Comparison of ENCODE assay signal across 1 cellular context in the genomic region with DNA sequence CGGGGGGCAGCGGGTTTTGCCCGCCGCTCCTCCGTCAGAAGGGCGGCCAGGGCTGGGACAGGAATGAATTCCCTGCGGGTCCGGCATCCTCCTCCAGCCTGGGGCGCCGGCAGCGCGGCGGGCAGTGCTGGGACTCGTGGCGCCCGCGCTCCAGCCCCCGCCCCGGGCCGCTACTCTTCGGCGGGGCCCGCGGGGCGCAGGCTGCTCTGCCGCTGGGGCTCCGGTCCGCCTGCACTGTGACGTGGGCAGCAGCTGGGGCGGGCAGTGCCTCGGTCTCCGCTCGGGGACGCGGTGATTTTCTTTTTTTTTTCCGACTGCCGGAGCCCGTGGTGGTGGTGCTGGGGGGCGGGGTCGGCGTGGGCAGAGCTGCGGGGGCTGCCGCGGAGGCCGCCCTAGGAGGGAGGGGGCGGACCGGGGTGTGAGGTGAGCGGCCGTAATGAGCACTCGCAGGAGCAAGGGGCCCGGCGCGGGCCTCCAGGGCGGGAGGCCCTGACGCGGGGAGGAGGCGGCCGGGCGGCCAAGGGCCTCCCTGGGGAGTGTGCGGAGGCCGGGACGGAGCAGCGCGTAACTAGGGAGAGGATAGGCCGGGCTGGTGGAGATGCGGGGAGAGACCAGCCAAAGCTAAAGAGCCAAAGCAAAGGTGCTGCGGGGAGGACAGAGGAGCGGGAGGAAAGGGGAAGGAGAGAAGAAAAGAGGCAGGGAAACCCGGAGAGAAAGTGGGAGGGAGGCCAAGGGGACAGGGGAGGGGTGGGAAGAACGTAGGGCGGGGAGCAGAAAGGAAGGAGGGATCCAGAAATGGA.
A peak's percentile ranks its signal among the peaks of the same experiment; 100 is the strongest.
TF ChIP-seq lines count a peak whose summit lies in the region.

No MANE protein-coding gene starts in this region.

TF ChIP-seq in SK-N-SH, 30 proteins besides CTCF, POLR2A, EP300 and RAD21 (continued from another document):
- TF ChIP-seq, protein P1, sequence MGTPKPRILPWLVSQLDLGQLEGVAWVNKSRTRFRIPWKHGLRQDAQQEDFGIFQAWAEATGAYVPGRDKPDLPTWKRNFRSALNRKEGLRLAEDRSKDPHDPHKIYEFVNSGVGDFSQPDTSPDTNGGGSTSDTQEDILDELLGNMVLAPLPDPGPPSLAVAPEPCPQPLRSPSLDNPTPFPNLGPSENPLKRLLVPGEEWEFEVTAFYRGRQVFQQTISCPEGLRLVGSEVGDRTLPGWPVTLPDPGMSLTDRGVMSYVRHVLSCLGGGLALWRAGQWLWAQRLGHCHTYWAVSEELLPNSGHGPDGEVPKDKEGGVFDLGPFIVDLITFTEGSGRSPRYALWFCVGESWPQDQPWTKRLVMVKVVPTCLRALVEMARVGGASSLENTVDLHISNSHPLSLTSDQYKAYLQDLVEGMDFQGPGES (IDR thresholded peaks at IDR 0.05; ENCODE audit: low read depth, low read length), result no peak
- TF ChIP-seq FOSL2 (IDR thresholded peaks at IDR 0.05; ENCODE audit: borderline replicate concordance, low read depth) (no peak), GATA2 (CRISPR knock-in tag; IDR thresholded peaks at IDR 0.05) (no peak), TEAD4 (IDR thresholded peaks at IDR 0.05; ENCODE audit: borderline replicate concordance, insufficient read depth) (0 out of 2 replicates have a peak, but pooled peaks have one; percentile 37), JUND (IDR thresholded peaks at IDR 0.05) (0 out of 2 replicates have a peak, but pooled peaks have one; percentile 7), RFX5 (IDR thresholded peaks at IDR 0.05; ENCODE audit: low read length) (no peak), POLR2AphosphoS5 (IDR thresholded peaks at IDR 0.05; ENCODE audit: low read depth, low read length) (0 out of 2 replicates have a peak, but pooled peaks have one; percentile 24), MEF2A (IDR thresholded peaks at IDR 0.05; ENCODE audit: borderline replicate concordance, low read depth) (no peak; the same call in 1 of the 2 replicates), TCF12 (IDR thresholded peaks at IDR 0.05) (0 out of 2 replicates have a peak, but pooled peaks have one; percentile 16), TAF1 (IDR thresholded peaks at IDR 0.05; ENCODE audit: borderline replicate concordance, low read depth, low read length) (peak; percentile 8; the same call in 1 of the 2 replicates), RCOR1 (IDR thresholded peaks at IDR 0.05; ENCODE audit: low read length) (no peak), RXRA (IDR thresholded peaks at IDR 0.05; ENCODE audit: borderline replicate concordance, low read depth) (0 out of 2 replicates have a peak, but pooled peaks have one; percentile 5)
- TF ChIP-seq, protein P2, sequence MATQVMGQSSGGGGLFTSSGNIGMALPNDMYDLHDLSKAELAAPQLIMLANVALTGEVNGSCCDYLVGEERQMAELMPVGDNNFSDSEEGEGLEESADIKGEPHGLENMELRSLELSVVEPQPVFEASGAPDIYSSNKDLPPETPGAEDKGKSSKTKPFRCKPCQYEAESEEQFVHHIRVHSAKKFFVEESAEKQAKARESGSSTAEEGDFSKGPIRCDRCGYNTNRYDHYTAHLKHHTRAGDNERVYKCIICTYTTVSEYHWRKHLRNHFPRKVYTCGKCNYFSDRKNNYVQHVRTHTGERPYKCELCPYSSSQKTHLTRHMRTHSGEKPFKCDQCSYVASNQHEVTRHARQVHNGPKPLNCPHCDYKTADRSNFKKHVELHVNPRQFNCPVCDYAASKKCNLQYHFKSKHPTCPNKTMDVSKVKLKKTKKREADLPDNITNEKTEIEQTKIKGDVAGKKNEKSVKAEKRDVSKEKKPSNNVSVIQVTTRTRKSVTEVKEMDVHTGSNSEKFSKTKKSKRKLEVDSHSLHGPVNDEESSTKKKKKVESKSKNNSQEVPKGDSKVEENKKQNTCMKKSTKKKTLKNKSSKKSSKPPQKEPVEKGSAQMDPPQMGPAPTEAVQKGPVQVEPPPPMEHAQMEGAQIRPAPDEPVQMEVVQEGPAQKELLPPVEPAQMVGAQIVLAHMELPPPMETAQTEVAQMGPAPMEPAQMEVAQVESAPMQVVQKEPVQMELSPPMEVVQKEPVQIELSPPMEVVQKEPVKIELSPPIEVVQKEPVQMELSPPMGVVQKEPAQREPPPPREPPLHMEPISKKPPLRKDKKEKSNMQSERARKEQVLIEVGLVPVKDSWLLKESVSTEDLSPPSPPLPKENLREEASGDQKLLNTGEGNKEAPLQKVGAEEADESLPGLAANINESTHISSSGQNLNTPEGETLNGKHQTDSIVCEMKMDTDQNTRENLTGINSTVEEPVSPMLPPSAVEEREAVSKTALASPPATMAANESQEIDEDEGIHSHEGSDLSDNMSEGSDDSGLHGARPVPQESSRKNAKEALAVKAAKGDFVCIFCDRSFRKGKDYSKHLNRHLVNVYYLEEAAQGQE (IDR thresholded peaks at IDR 0.05; ENCODE audit: low read depth, low read length), result no peak
